In the genomic region with DNA sequence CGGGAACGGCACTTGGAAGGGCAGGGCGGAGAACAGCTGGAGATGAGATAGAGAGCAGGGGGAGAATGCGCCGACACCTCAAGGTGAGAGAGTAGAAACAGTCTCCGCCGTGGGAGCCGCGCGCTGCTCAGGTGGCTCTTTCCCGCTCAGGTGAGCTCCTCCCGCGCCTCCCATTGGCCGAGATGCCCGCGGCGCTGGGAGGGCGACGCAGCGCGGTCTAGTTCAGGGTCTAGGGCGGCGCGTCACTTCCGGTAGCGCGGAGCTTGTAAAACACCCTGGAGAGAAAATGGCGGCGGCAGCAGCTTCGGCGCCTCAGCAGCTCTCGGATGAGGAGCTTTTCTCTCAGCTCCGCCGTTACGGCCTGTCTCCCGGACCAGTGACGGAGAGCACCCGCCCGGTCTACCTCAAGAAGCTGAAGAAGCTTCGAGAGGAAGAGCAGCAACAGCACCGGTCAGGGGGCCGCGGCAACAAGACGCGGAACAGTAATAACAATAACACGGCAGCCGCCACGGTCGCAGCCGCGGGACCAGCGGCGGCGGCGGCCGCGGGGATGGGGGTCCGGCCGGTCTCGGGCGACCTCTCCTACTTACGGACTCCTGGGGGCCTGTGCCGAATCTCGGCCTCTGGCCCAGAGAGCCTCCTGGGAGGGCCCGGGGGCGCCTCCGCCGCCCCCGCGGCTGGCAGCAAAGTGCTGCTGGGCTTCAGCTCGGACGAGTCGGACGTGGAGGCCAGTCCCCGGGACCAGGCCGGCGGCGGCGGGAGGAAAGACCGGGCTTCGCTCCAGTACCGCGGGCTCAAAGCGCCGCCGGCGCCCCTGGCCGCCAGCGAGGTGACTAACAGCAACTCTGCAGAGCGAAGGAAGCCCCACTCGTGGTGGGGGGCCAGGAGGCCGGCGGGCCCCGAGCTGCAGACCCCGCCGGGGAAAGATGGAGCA, we compare ENCODE assay signal across 8 cellular contexts. TPM values are rescaled to one million over a fixed set of nuclear protein-coding genes. Genes with fewer than 3 reads are reported as not detected.
DNase-seq lines count a peak whose midpoint lies in the region; ATAC-seq and TF ChIP-seq lines count a peak whose summit lies in the region.

A gene (plus strand): TSS at position 273 of the 934 bp plus-strand sequence. CDS start 14 bp downstream, at position 287.

- DNase-seq in EL = peak; percentile 88
- DNase-seq in H4 (ENCODE audit: low spot score) = peak; percentile 92
- peak; percentile 88 for DNase-seq in LNCaP clone FGC (ENCODE audit: low read depth)
- DNase-seq in RPMI8226 = peak; percentile 98
- DNase-seq in activated T-helper 1 cell treated with anti-CD3 and anti-CD28 coated beads, Interleukin-2, amount 50 U/mL, for 16 hours (ENCODE audit: low read depth in 1 of 2, low spot score in 1 of 2) = peak; percentile 87 to 90
- peak; percentile 81 for DNase-seq in fibroblast of gingiva (ENCODE audit: low read depth)
- peak; percentile 93 for DNase-seq in naive B cell
- DNase-seq in stimulated activated effector memory CD8-positive, alpha-beta T cell treated with anti-CD3 and anti-CD28 coated beads, Interleukin-12 subunit alpha, Interleukin-12 subunit beta, amount 100 ng/mL, for 72 hours (ENCODE audit: low spot score in 2 of 2) = peak; percentile 76 to 93

- H3K4me3 ChIP-seq in LNCaP clone FGC (ENCODE audit: low read depth, low read length) = peak within 1 kb of the TSS; percentile 91

- peak within 1 kb of the TSS; percentile 98 to 100 (median 99) for H3K27ac Mint-ChIP-seq in naive B cell
- H3K27ac Mint-ChIP-seq in stimulated activated effector memory CD8-positive, alpha-beta T cell treated with anti-CD3 and anti-CD28 coated beads, Interleukin-12 subunit alpha, Interleukin-12 subunit beta, amount 100 ng/mL, for 72 hours = peak within 1 kb of the TSS; percentile 97

- no peak for TF ChIP-seq CTCF in LNCaP clone FGC (IDR thresholded peaks at IDR 0.05; ENCODE audit: control insufficient read depth, extremely low read depth, insufficient read depth)

- ATAC-seq in naive B cell (ENCODE audit: low read depth in 2 of 2) = peak; percentile 90 to 91
- ATAC-seq in stimulated activated effector memory CD8-positive, alpha-beta T cell treated with anti-CD3 and anti-CD28 coated beads, Interleukin-12 subunit alpha, Interleukin-12 subunit beta, amount 100 ng/mL, for 72 hours = peak; percentile 96

- peaks cover 24 to 35% (median 25%) of the 10 kb centered on the region in 3 donors for H3K4me1 Mint-ChIP-seq in naive B cell
- peaks cover 19% of the 10 kb centered on the region for H3K4me1 Mint-ChIP-seq in stimulated activated effector memory CD8-positive, alpha-beta T cell treated with anti-CD3 and anti-CD28 coated beads, Interleukin-12 subunit alpha, Interleukin-12 subunit beta, amount 100 ng/mL, for 72 hours

- no peaks in the 10 kb centered on the region for H3K36me3 Mint-ChIP-seq in naive B cell
- peaks cover 39% of the 10 kb centered on the region for H3K36me3 Mint-ChIP-seq in stimulated activated effector memory CD8-positive, alpha-beta T cell treated with anti-CD3 and anti-CD28 coated beads, Interleukin-12 subunit alpha, Interleukin-12 subunit beta, amount 100 ng/mL, for 72 hours

- peak within 1 kb of the TSS; percentile 94 to 100 (median 99) for H3K4me3 Mint-ChIP-seq in naive B cell
- H3K4me3 Mint-ChIP-seq in stimulated activated effector memory CD8-positive, alpha-beta T cell treated with anti-CD3 and anti-CD28 coated beads, Interleukin-12 subunit alpha, Interleukin-12 subunit beta, amount 100 ng/mL, for 72 hours = peak within 1 kb of the TSS; percentile 93

- H3K9me3 Mint-ChIP-seq in naive B cell = no peaks in the 10 kb centered on the region
- H3K9me3 Mint-ChIP-seq in stimulated activated effector memory CD8-positive, alpha-beta T cell treated with anti-CD3 and anti-CD28 coated beads, Interleukin-12 subunit alpha, Interleukin-12 subunit beta, amount 100 ng/mL, for 72 hours = no peaks in the 10 kb centered on the region

- peaks cover 0 to 4% (median 0%) of the 10 kb centered on the region in 3 donors for H3K27me3 Mint-ChIP-seq in naive B cell

RNA-seq across cellular contexts. Expression of the gene that starts here (rescaled TPM):
- total RNA-seq in H4 (2014; rRNA removed; shearing (Covaris generic)) = 17.4 and 28.2 TPM in 2 replicates
- polyA plus RNA-seq in naive B cell (ENCODE audit: low read depth in 6 of 6) = 10 to 100 TPM; 23.1 to 53.9 (median 41.2) TPM

Comparison
In these comparisons a context has a peak if more than half of its experiments do, and no peak if none do; other contexts are left out.
1. Peak in every context shown above with its lines: DNase-seq, ATAC-seq and H3K4me3 ChIP-seq.